21 cellular contexts compared by ENCODE assay signal in genomic region chr4:6207602-6208001, GRCh38. TPM values are rescaled to one million over a fixed set of nuclear protein-coding genes. Genes with fewer than 3 reads are reported as not detected.
A peak's percentile ranks its signal among the peaks of the same experiment; 100 is the strongest.
DNase-seq lines count a peak whose midpoint lies in the region; TF ChIP-seq lines count a peak whose summit lies in the region.
"Had no signal": no experiment of that assay in that cellular context is flagged by ENCODE, and none has a peak within 500 bp of the region (broad histone marks: within the 10 kb centered on the region; RNA-seq: fewer than 3 reads in every experiment).

No MANE protein-coding gene starts in this region.

- H3K4me1 ChIP-seq in colonic mucosa = no peaks in the 10 kb centered on the region
- H3K4me1 ChIP-seq: BE2C had no signal

- H3K9me3 Mint-ChIP-seq in osteocyte (ENCODE audit: unreplicated experiment) = no peaks in the 10 kb centered on the region
- H3K9me3 Mint-ChIP-seq: T-cell had no signal

- no peaks in the 10 kb centered on the region for H3K36me3 ChIP-seq in colonic mucosa
- H3K36me3 ChIP-seq: BE2C, MG63 had no signal

- H3K4me3 ChIP-seq in colonic mucosa = no peak overlapping the region
- H3K4me3 ChIP-seq: MG63 had no signal

- H3K4me3 Mint-ChIP-seq in osteocyte (ENCODE audit: unreplicated experiment) = no peak overlapping the region
- H3K4me3 Mint-ChIP-seq: CD4-positive, alpha-beta memory T cell; IgD-negative memory B cell; T-cell had no signal

- DNase-seq in NCI-H748 (lab: John Stamatoyannopoulos, UW; ENCODE audit: unreplicated experiment) (peak; percentile 11), NCI-H748 treated with DMSO at 0.1 percent for 48 hours (lab: John Stamatoyannopoulos, UW) (no peak), NCI-H2196 treated with DMSO at 0.1 percent for 48 hours (lab: John Stamatoyannopoulos, UW; ENCODE audit: unreplicated experiment) (peak; percentile 31), osteocyte (ENCODE audit: extremely low spot score, unreplicated experiment) (peak; percentile 34), colonic mucosa (no peak), COLO829 (ENCODE audit: low spot score) (no peak)
- no peak for DNase-seq in activated CD4-positive, alpha-beta T cell treated with anti-CD3 and anti-CD28 coated beads for 4 hours
- DNase-seq: BE2C; CD4-positive, alpha-beta memory T cell; DMS53; HCEC 1CT; Karpas-422; MG63; NCI-H1105; NCI-H1694; NCI-H446 treated with DMSO at 0.1 percent for 48 hours; PC-3; RPMI8226; SIG-M5; T-cell had no signal

- H3K9ac ChIP-seq in colonic mucosa (ENCODE audit: low read depth in 2 of 2, low read length in 2 of 2) = no peak overlapping the region

- TF ChIP-seq CTCF in osteocyte (IDR thresholded peaks at IDR 0.05) (no peak), colonic mucosa (IDR thresholded peaks at IDR 0.05) (no peak)

- intact Hi-C loops in colonic mucosa (cut with DNase I) = no loop called here

- peaks cover 21% of the 10 kb centered on the region for H3K27me3 Mint-ChIP-seq in osteocyte (ENCODE audit: unreplicated experiment)
- H3K27me3 Mint-ChIP-seq: CD4-positive, alpha-beta memory T cell had no signal

- H3K4me1 Mint-ChIP-seq in osteocyte (ENCODE audit: unreplicated experiment) = no peaks in the 10 kb centered on the region
- H3K4me1 Mint-ChIP-seq: CD4-positive, alpha-beta memory T cell; IgD-negative memory B cell; T-cell had no signal

- no peak overlapping the region for H3K27ac ChIP-seq in colonic mucosa

- H3K9me3 ChIP-seq in colonic mucosa = no peaks in the 10 kb centered on the region
- H3K9me3 ChIP-seq: BE2C, MG63 had no signal

- H3K27ac Mint-ChIP-seq in osteocyte (ENCODE audit: unreplicated experiment) = no peak overlapping the region
- H3K27ac Mint-ChIP-seq: CD4-positive, alpha-beta memory T cell; IgD-negative memory B cell; T-cell had no signal

- no peaks in the 10 kb centered on the region for H3K36me3 Mint-ChIP-seq in osteocyte (ENCODE audit: unreplicated experiment)
- H3K36me3 Mint-ChIP-seq: CD4-positive, alpha-beta memory T cell; T-cell had no signal

- H3K27me3 ChIP-seq in colonic mucosa = no peaks in the 10 kb centered on the region
- H3K27me3 ChIP-seq: BE2C, MG63 had no signal

RNA-seq across cellular contexts. Expression of gene JAKMIP1, which starts 7.3 kb away (rescaled TPM):
- total RNA-seq in osteocyte (not detected in 2 replicates), colonic mucosa (under 1 TPM; 0.19 to 0.42 TPM)

Comparison
In these comparisons a context has a peak if more than half of its experiments do, and no peak if none do; other contexts are left out.
1. DNase-seq: peak in NCI-H748 (single experiment), NCI-H2196 treated with DMSO at 0.1 percent for 48 hours (single experiment) and osteocyte (single experiment); none in NCI-H748 treated with DMSO at 0.1 percent for 48 hours (single experiment), activated CD4-positive, alpha-beta T cell treated with anti-CD3 and anti-CD28 coated beads for 4 hours (0 of 2), colonic mucosa (single experiment) and COLO829 (single experiment).